1 cellular context compared by ENCODE assay signal in the genomic region with DNA sequence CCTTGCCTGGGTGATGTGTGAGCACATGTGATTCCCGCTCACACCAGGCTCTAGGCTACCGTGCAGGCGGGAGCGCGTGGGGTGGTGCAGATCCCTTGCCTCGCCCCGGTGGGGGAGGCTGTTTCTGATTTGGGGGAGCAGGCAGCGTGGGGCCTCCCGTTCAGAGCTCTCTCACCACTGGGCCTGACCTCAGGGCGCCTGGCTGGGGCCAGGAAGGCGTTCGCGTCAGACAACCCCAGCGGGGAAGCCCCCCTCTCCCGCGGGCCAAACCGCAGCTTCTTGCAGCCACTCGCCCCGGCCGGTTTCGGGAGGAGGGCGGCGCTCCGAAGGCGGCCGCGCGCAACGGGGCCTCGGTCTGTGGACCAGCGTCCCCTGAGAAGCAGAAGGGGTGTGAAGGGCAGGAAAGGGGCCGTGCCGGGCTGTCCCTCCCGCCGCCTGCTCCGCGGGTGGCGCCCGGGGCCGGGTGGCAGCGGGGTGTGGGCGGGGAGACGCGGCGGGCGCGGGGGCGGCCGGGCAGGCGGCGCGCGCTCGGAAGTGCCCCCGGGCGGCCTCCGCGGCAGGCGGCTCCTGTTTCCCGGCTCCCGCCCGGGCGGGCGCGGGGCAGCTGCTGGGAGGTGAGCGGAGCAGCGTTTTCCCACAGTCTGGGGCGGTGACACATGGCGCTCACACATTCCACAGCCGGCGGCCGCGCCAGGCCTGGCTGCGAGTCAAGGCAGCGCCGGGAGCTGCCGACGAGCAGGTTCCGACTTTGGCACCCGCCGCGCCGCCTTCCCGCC.
A peak's percentile ranks its signal among the peaks of the same experiment; 100 is the strongest.
TF ChIP-seq lines count a peak whose summit lies in the region.

No MANE protein-coding gene starts in this region.

TF ChIP-seq in HepG2, 621 proteins besides CTCF, POLR2A, EP300 and RAD21 (continued from another document and continues in another):
- TF ChIP-seq IKZF4 (CRISPR knock-in tag; IDR thresholded peaks at IDR 0.05; ENCODE audit: borderline replicate concordance, low read depth, not compliant biosample characterization) (peak; percentile 95), ZNF850 (CRISPR knock-in tag; conservative IDR thresholded peaks at IDR 0.05) (no peak; the same call in 1 of the 2 replicates), ZFP37 (CRISPR knock-in tag; IDR thresholded peaks at IDR 0.05; ENCODE audit: borderline replicate concordance) (peak; percentile 94), HOXD1 (CRISPR knock-in tag; IDR thresholded peaks at IDR 0.05) (peak; percentile 90; the same call in 1 of the 2 replicates), ZNF460 (CRISPR knock-in tag; IDR thresholded peaks at IDR 0.05; ENCODE audit: borderline replicate concordance) (peak; percentile 36; the same call in 1 of the 2 replicates), ZNF577 (CRISPR knock-in tag; IDR thresholded peaks at IDR 0.05; ENCODE audit: borderline replicate concordance, low read depth) (peak; percentile 79; the same call in 1 of the 2 replicates), ZFAT (CRISPR knock-in tag; conservative IDR thresholded peaks at IDR 0.05) (no peak), ZNF768 (CRISPR knock-in tag; IDR thresholded peaks at IDR 0.05) (peak; percentile 83; the same call in 1 of the 2 replicates), ZFP91 (CRISPR knock-in tag; IDR thresholded peaks at IDR 0.05; ENCODE audit: borderline replicate concordance) (peak; percentile 70; the same call in 1 of the 2 replicates), ZNF251 (CRISPR knock-in tag; IDR thresholded peaks at IDR 0.05) (peak; percentile 3; the same call in 1 of the 2 replicates), SETDB1 (CRISPR knock-in tag; IDR thresholded peaks at IDR 0.05; ENCODE audit: borderline replicate concordance) (0 out of 2 replicates have a peak, but pooled peaks have one; percentile 71), ZNF562 (CRISPR knock-in tag; IDR thresholded peaks at IDR 0.05; ENCODE audit: borderline replicate concordance) (peak; percentile 85; the same call in 1 of the 2 replicates), MED1 (CRISPR knock-in tag; IDR thresholded peaks at IDR 0.05) (peak; percentile 71), ZFP41 (CRISPR knock-in tag; IDR thresholded peaks at IDR 0.05; ENCODE audit: borderline replicate concordance) (peak; percentile 97; the same call in 1 of the 2 replicates), ZNF614 (CRISPR knock-in tag; IDR thresholded peaks at IDR 0.05; ENCODE audit: borderline replicate concordance) (peak; percentile 16; the same call in 1 of the 2 replicates), SKI (IDR thresholded peaks at IDR 0.05; ENCODE audit: partially characterized antibody) (peak; percentile 72), ZSCAN31 (CRISPR knock-in tag; IDR thresholded peaks at IDR 0.05; ENCODE audit: low read depth) (peak; percentile 74; the same call in 1 of the 2 replicates), POLR2AphosphoS2 (IDR thresholded peaks at IDR 0.05; ENCODE audit: low read depth, low read length) (no peak), KLF11 (CRISPR knock-in tag; IDR thresholded peaks at IDR 0.05) (peak; percentile 95)
- TF ChIP-seq, protein P1, sequence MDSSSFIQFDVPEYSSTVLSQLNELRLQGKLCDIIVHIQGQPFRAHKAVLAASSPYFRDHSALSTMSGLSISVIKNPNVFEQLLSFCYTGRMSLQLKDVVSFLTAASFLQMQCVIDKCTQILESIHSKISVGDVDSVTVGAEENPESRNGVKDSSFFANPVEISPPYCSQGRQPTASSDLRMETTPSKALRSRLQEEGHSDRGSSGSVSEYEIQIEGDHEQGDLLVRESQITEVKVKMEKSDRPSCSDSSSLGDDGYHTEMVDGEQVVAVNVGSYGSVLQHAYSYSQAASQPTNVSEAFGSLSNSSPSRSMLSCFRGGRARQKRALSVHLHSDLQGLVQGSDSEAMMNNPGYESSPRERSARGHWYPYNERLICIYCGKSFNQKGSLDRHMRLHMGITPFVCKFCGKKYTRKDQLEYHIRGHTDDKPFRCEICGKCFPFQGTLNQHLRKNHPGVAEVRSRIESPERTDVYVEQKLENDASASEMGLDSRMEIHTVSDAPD (CRISPR knock-in tag; IDR thresholded peaks at IDR 0.05): peak; percentile 89
- TF ChIP-seq, protein P2, sequence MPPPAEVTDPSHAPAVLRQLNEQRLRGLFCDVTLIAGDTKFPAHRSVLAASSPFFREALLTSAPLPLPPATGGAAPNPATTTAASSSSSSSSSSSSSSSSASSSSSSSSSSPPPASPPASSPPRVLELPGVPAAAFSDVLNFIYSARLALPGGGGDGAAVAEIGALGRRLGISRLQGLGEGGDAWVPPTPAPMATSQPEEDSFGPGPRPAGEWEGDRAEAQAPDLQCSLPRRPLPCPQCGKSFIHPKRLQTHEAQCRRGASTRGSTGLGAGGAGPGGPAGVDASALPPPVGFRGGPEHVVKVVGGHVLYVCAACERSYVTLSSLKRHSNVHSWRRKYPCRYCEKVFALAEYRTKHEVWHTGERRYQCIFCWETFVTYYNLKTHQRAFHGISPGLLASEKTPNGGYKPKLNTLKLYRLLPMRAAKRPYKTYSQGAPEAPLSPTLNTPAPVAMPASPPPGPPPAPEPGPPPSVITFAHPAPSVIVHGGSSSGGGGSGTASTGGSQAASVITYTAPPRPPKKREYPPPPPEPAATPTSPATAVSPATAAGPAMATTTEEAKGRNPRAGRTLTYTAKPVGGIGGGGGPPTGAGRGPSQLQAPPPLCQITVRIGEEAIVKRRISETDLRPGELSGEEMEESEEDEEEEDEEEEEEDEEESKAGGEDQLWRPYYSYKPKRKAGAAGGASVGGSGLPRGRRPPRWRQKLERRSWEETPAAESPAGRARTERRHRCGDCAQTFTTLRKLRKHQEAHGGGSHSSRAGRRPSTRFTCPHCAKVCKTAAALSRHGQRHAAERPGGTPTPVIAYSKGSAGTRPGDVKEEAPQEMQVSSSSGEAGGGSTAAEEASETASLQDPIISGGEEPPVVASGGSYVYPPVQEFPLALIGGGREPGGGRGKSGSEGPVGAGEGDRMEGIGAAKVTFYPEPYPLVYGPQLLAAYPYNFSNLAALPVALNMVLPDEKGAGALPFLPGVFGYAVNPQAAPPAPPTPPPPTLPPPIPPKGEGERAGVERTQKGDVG (CRISPR knock-in tag; IDR thresholded peaks at IDR 0.05; ENCODE audit: borderline replicate concordance): peak; percentile 96; the same call in 1 of the 2 replicates
- TF ChIP-seq, protein P3, sequence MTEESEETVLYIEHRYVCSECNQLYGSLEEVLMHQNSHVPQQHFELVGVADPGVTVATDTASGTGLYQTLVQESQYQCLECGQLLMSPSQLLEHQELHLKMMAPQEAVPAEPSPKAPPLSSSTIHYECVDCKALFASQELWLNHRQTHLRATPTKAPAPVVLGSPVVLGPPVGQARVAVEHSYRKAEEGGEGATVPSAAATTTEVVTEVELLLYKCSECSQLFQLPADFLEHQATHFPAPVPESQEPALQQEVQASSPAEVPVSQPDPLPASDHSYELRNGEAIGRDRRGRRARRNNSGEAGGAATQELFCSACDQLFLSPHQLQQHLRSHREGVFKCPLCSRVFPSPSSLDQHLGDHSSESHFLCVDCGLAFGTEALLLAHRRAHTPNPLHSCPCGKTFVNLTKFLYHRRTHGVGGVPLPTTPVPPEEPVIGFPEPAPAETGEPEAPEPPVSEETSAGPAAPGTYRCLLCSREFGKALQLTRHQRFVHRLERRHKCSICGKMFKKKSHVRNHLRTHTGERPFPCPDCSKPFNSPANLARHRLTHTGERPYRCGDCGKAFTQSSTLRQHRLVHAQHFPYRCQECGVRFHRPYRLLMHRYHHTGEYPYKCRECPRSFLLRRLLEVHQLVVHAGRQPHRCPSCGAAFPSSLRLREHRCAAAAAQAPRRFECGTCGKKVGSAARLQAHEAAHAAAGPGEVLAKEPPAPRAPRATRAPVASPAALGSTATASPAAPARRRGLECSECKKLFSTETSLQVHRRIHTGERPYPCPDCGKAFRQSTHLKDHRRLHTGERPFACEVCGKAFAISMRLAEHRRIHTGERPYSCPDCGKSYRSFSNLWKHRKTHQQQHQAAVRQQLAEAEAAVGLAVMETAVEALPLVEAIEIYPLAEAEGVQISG (CRISPR knock-in tag; IDR thresholded peaks at IDR 0.05): peak; percentile 84
- TF ChIP-seq, protein P4, sequence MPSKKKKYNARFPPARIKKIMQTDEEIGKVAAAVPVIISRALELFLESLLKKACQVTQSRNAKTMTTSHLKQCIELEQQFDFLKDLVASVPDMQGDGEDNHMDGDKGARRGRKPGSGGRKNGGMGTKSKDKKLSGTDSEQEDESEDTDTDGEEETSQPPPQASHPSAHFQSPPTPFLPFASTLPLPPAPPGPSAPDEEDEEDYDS (CRISPR knock-in tag; IDR thresholded peaks at IDR 0.05): 0 out of 2 replicates have a peak, but pooled peaks have one; percentile 27
- TF ChIP-seq, protein P5, sequence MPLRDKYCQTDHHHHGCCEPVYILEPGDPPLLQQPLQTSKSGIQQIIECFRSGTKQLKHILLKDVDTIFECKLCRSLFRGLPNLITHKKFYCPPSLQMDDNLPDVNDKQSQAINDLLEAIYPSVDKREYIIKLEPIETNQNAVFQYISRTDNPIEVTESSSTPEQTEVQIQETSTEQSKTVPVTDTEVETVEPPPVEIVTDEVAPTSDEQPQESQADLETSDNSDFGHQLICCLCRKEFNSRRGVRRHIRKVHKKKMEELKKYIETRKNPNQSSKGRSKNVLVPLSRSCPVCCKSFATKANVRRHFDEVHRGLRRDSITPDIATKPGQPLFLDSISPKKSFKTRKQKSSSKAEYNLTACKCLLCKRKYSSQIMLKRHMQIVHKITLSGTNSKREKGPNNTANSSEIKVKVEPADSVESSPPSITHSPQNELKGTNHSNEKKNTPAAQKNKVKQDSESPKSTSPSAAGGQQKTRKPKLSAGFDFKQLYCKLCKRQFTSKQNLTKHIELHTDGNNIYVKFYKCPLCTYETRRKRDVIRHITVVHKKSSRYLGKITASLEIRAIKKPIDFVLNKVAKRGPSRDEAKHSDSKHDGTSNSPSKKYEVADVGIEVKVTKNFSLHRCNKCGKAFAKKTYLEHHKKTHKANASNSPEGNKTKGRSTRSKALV (CRISPR knock-in tag; IDR thresholded peaks at IDR 0.05): peak; percentile 88
- TF ChIP-seq, protein P6, sequence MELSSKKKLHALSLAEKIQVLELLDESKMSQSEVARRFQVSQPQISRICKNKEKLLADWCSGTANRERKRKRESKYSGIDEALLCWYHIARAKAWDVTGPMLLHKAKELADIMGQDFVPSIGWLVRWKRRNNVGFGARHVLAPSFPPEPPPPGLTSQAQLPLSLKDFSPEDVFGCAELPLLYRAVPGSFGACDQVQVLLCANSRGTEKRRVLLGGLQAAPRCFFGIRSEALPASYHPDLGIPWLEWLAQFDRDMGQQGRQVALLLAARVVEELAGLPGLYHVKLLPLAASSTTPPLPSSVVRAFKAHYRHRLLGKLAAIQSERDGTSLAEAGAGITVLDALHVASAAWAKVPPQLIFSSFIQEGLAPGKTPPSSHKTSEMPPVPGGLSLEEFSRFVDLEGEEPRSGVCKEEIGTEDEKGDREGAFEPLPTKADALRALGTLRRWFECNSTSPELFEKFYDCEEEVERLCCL (CRISPR knock-in tag; IDR thresholded peaks at IDR 0.05; ENCODE audit: borderline replicate concordance): peak; percentile 98
- TF ChIP-seq, protein P7, sequence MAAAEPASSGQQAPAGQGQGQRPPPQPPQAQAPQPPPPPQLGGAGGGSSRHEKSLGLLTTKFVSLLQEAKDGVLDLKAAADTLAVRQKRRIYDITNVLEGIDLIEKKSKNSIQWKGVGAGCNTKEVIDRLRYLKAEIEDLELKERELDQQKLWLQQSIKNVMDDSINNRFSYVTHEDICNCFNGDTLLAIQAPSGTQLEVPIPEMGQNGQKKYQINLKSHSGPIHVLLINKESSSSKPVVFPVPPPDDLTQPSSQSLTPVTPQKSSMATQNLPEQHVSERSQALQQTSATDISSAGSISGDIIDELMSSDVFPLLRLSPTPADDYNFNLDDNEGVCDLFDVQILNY (CRISPR knock-in tag; conservative IDR thresholded peaks at IDR 0.05): peak; percentile 66
- TF ChIP-seq, protein P8, sequence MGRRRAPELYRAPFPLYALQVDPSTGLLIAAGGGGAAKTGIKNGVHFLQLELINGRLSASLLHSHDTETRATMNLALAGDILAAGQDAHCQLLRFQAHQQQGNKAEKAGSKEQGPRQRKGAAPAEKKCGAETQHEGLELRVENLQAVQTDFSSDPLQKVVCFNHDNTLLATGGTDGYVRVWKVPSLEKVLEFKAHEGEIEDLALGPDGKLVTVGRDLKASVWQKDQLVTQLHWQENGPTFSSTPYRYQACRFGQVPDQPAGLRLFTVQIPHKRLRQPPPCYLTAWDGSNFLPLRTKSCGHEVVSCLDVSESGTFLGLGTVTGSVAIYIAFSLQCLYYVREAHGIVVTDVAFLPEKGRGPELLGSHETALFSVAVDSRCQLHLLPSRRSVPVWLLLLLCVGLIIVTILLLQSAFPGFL (CRISPR knock-in tag; IDR thresholded peaks at IDR 0.05): peak; percentile 94; the same call in 1 of the 2 replicates
- TF ChIP-seq, protein P9, sequence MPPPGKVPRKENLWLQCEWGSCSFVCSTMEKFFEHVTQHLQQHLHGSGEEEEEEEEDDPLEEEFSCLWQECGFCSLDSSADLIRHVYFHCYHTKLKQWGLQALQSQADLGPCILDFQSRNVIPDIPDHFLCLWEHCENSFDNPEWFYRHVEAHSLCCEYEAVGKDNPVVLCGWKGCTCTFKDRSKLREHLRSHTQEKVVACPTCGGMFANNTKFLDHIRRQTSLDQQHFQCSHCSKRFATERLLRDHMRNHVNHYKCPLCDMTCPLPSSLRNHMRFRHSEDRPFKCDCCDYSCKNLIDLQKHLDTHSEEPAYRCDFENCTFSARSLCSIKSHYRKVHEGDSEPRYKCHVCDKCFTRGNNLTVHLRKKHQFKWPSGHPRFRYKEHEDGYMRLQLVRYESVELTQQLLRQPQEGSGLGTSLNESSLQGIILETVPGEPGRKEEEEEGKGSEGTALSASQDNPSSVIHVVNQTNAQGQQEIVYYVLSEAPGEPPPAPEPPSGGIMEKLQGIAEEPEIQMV (CRISPR knock-in tag; IDR thresholded peaks at IDR 0.05; ENCODE audit: low read depth): peak; percentile 92; the same call in 1 of the 2 replicates
- TF ChIP-seq, protein P10, sequence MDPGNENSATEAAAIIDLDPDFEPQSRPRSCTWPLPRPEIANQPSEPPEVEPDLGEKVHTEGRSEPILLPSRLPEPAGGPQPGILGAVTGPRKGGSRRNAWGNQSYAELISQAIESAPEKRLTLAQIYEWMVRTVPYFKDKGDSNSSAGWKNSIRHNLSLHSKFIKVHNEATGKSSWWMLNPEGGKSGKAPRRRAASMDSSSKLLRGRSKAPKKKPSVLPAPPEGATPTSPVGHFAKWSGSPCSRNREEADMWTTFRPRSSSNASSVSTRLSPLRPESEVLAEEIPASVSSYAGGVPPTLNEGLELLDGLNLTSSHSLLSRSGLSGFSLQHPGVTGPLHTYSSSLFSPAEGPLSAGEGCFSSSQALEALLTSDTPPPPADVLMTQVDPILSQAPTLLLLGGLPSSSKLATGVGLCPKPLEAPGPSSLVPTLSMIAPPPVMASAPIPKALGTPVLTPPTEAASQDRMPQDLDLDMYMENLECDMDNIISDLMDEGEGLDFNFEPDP (CRISPR knock-in tag; conservative IDR thresholded peaks at IDR 0.05): peak; percentile 96; the same call in 1 of the 2 replicates
